4 cellular contexts compared by ENCODE assay signal in the genomic region with DNA sequence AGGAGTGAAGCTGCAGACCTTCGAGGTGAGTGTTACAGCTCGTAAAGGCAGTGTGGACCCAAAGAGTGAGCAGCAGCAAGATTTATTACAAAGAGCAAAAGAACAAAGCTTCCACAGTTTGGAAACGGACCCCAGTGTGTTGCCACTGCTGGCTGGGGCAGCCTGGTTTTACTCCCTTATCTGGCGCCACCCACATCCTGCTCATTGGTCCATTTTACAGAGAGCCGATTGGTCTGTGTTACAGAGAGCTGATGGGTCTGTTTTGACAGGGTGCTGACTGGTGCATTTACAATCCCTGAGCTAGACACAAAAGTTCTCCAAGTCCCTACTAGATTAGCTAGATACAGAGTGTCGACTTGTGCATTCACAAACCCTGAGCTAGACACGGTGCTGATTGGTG. TPM values are rescaled to one million over a fixed set of nuclear protein-coding genes. Genes with fewer than 3 reads are reported as not detected.
"Had no signal": no experiment of that assay in that cellular context is flagged by ENCODE, and none has a peak within 500 bp of the region (broad histone marks: within the 10 kb centered on the region; RNA-seq: fewer than 3 reads in every experiment).

No MANE protein-coding gene starts in this region.

RNA-seq across cellular contexts. Expression of gene FAM90A1, which starts 24.2 kb away (rescaled TPM):
- total RNA-seq: astrocyte, cardiac septum, LHCN-M2, SJSA1 had no signal
